In genomic region chr20:16613954-16614353, GRCh38 we compare ENCODE assay signal across 19 cellular contexts. TPM values are rescaled to one million over a fixed set of nuclear protein-coding genes. Genes with fewer than 3 reads are reported as not detected.
DNase-seq lines count a peak whose midpoint lies in the region; ATAC-seq, FAIRE-seq and TF ChIP-seq lines count a peak whose summit lies in the region.
"Had no signal": no experiment of that assay in that cellular context is flagged by ENCODE, and none has a peak within 500 bp of the region (broad histone marks: within the 10 kb centered on the region; RNA-seq: fewer than 3 reads in every experiment).

No MANE protein-coding gene starts in this region.

- no peak for DNase-seq in HepG2 (ENCODE audit: low spot score)
- no peak for DNase-seq in right lobe of liver
- DNase-seq in cardiac fibroblast (ENCODE audit: low read depth in 2 of 2) = peak; percentile 9 to 64
- no peak for DNase-seq in OCI-LY7 (ENCODE audit: low spot score)
- DNase-seq in NCI-H1417 (lab: John Stamatoyannopoulos, UW) = no peak
- DNase-seq: 8988T; CD8-positive, alpha-beta memory T cell; COR-L47; DMS 273 treated with DMSO at 0.1 percent for 48 hours; DMS53; DND-41; EL; GM23248 had no signal

- H3K27ac ChIP-seq in HepG2 (ENCODE audit: extremely low read length, insufficient read depth, low read length) (no peak overlapping the region), right lobe of liver (no peak overlapping the region), OCI-LY7 (ENCODE audit: low read depth, low read length, poor library complexity, severe bottlenecking) (no peak overlapping the region)
- H3K27ac ChIP-seq: BLaER1 treated with 17β-estradiol and CSF1 and Interleukin-3, amounts not matched to agents 10 nM and 100 nM; GM23248 had no signal

- H3K4me1 Mint-ChIP-seq in nephron = peaks cover 49% of the 10 kb centered on the region
- H3K4me1 Mint-ChIP-seq: CD8-positive, alpha-beta memory T cell had no signal

- H3K9me3 Mint-ChIP-seq in nephron = peaks cover 13% of the 10 kb centered on the region

- H3K4me2 ChIP-seq in HepG2 (ENCODE audit: low read depth, low read length) (no peak overlapping the region), OCI-LY7 (ENCODE audit: low read length) (no peak overlapping the region)

- CTCF ChIA-PET in HepG2 (lab: Yijun Ruan, JAX; ENCODE audit: low intra/inter-chr PET ratio, low total read pairs) = no interaction called here
- CTCF ChIA-PET in OCI-LY7 (lab: Charles Lee; ENCODE audit: unreplicated experiment) = no interaction called here

- TF ChIP-seq EP300 in HepG2 (IDR thresholded peaks at IDR 0.05; ENCODE audit: low read depth in 2 of 2, low read length in 2 of 2) (no peak), HepG2 (CRISPR knock-in tag; IDR thresholded peaks at IDR 0.05; ENCODE audit: borderline replicate concordance) (no peak)

- peaks cover 4% of the 10 kb centered on the region for H3K36me3 Mint-ChIP-seq in nephron (ENCODE audit: low read depth)
- H3K36me3 Mint-ChIP-seq: CD8-positive, alpha-beta memory T cell had no signal

- no peak for TF ChIP-seq CTCF in HepG2 (CRISPR knock-in tag; IDR thresholded peaks at IDR 0.05)
- TF ChIP-seq CTCF in right lobe of liver (IDR thresholded peaks at IDR 0.05) = no peak
- TF ChIP-seq CTCF in cardiac fibroblast (IDR thresholded peaks at IDR 0.05; ENCODE audit: low read depth, low read length) = no peak
- TF ChIP-seq CTCF in nephron (IDR thresholded peaks at IDR 0.05; ENCODE audit: unreplicated experiment in 3 of 3) = no peak
- no peak for TF ChIP-seq CTCF in OCI-LY7 (conservative IDR thresholded peaks at IDR 0.05; ENCODE audit: low read length)

- no peaks in the 10 kb centered on the region for H3K9me2 ChIP-seq in OCI-LY7 (ENCODE audit: insufficient read depth, low read length)

- intact Hi-C loops in HepG2 (cut with micrococcal nuclease; ENCODE audit: unreplicated experiment) = no loop called here
- intact Hi-C loops in right lobe of liver (cut with DNase I) = no loop called here
- intact Hi-C loops in OCI-LY7 (cut with micrococcal nuclease; ENCODE audit: unreplicated experiment) = no loop called here

- in situ Hi-C loops in HepG2 (cut with HindIII; ENCODE audit: extremely low pct_ligation_motif_present, low pct_unique_long_range_greater_than_20kb) = no loop called here

- no peak for ATAC-seq in HepG2
- no peak for ATAC-seq in right lobe of liver
- ATAC-seq in HG02588 (IDR thresholded peaks at IDR 0.05; ENCODE audit: unreplicated experiment) = no peak

- WGBS in HepG2 (ENCODE audit: low lambda C conversion rate) = 15% methylated on average over 6 of the region's 6 CpGs
- WGBS in right lobe of liver (ENCODE audit: insufficient coverage, low coverage, low lambda C conversion rate, missing lambda C conversion rate) = 66% methylated on average over 6 of the region's 6 CpGs

- POLR2A ChIA-PET in HepG2 (lab: Yijun Ruan, JAX) = no interaction called here
- POLR2A ChIA-PET in OCI-LY7 (lab: Charles Lee) = interaction anchor here (0.6 kb wide), 1 partner anchor 954 kb away, joined by 3 read pairs; no protein-coding TSS in a partner anchor

- H2AFZ ChIP-seq in HepG2 (ENCODE audit: low read length) (no peak overlapping the region), OCI-LY7 (ENCODE audit: low read length) (no peak overlapping the region)
- H2AFZ ChIP-seq: GM23248 had no signal

- TF ChIP-seq POLR2A in HepG2 (IDR thresholded peaks at IDR 0.05; ENCODE audit: insufficient read depth in 1 of 2, low read depth in 2 of 2, low read length in 2 of 2) (no peak), right lobe of liver (IDR thresholded peaks at IDR 0.05) (no peak)

- no peak for FAIRE-seq in HepG2 (lab: Jason Lieb, UNC)
- FAIRE-seq: GM12892, GM18507 had no signal

- peak overlapping the region in 2 of 3 experiments; percentile 86 to 96 for H3K27ac Mint-ChIP-seq in nephron
- H3K27ac Mint-ChIP-seq: CD8-positive, alpha-beta memory T cell had no signal

- H3K4me1 ChIP-seq in HepG2 (ENCODE audit: insufficient read depth, low read length) (no peaks in the 10 kb centered on the region), right lobe of liver (no peaks in the 10 kb centered on the region), OCI-LY7 (ENCODE audit: insufficient read depth, low read length, poor library complexity, severe bottlenecking) (no peaks in the 10 kb centered on the region)
- H3K4me1 ChIP-seq: HAP-1 had no signal

- no peak overlapping the region for H3K4me3 ChIP-seq in HepG2 (replicated peaks in 1 of 3; ENCODE audit: insufficient read depth in 1 of 3, low read depth in 2 of 3, low read length in 3 of 3)
- H3K4me3 ChIP-seq in right lobe of liver = no peak overlapping the region
- H3K4me3 ChIP-seq in cardiac fibroblast (replicated peaks in 1 of 2; ENCODE audit: low read depth in 2 of 2, low read length in 2 of 2) = no peak overlapping the region
- no peak overlapping the region for H3K4me3 ChIP-seq in OCI-LY7 (ENCODE audit: low read depth, low read length, poor library complexity, severe bottlenecking)
- H3K4me3 ChIP-seq: BLaER1 treated with 17β-estradiol and CSF1 and Interleukin-3, amounts not matched to agents 10 nM and 100 nM; GM23248; HAP-1 had no signal

- peaks cover 3 to 8% of the 10 kb centered on the region in 2 experiments; a peak in 3 of 5 replicates for H3K27me3 ChIP-seq in HepG2 (ENCODE audit: control insufficient read depth in 1 of 2, insufficient read depth in 2 of 2, low read length in 2 of 2)
- H3K27me3 ChIP-seq in right lobe of liver = no peaks in the 10 kb centered on the region
- H3K27me3 ChIP-seq: BLaER1 treated with 17β-estradiol and CSF1 and Interleukin-3, amounts not matched to agents 10 nM and 100 nM had no signal

- no peaks in the 10 kb centered on the region for H3K79me2 ChIP-seq in HepG2 (ENCODE audit: insufficient read depth, low read length)
- H3K79me2 ChIP-seq in OCI-LY7 (ENCODE audit: insufficient read depth, low read depth, low read length) = no peaks in the 10 kb centered on the region

- no peak for TF ChIP-seq RAD21 in HepG2 (CRISPR knock-in tag; IDR thresholded peaks at IDR 0.05)

- H3K36me3 ChIP-seq in HepG2 (replicated peaks in 1 of 2; ENCODE audit: control insufficient read depth in 1 of 2, insufficient read depth in 2 of 2, low read length in 2 of 2) (no peaks in the 10 kb centered on the region), right lobe of liver (no peaks in the 10 kb centered on the region), OCI-LY7 (ENCODE audit: insufficient read depth, low read length) (no peaks in the 10 kb centered on the region)
- H3K36me3 ChIP-seq: BLaER1 treated with 17β-estradiol and CSF1 and Interleukin-3, amounts not matched to agents 10 nM and 100 nM; HAP-1 had no signal

- BruUV-seq in HepG2 (replicated peaks; lab: Mats Ljungman, UMichigan) (no TSS peak), OCI-LY7 (replicated peaks; lab: Mats Ljungman, UMichigan) (no TSS peak)

- no peaks in the 10 kb centered on the region for H3K27me3 Mint-ChIP-seq in nephron (ENCODE audit: low read depth)

- H3K9me3 ChIP-seq in HepG2 (ENCODE audit: low read length) (no peaks in the 10 kb centered on the region), right lobe of liver (no peaks in the 10 kb centered on the region), OCI-LY7 (ENCODE audit: low read length) (no peaks in the 10 kb centered on the region)
- H3K9me3 ChIP-seq: HAP-1 had no signal

- H4K20me1 ChIP-seq in HepG2 (ENCODE audit: insufficient read depth, low read length) (no peaks in the 10 kb centered on the region), OCI-LY7 (ENCODE audit: insufficient read depth, low read length) (no peaks in the 10 kb centered on the region)
- H4K20me1 ChIP-seq: BLaER1 treated with 17β-estradiol and CSF1 and Interleukin-3, amounts not matched to agents 10 nM and 100 nM had no signal

- H3K4me3 Mint-ChIP-seq in nephron = no peak overlapping the region
- H3K4me3 Mint-ChIP-seq: CD8-positive, alpha-beta memory T cell had no signal

- no peak overlapping the region for H3K9ac ChIP-seq in HepG2 (ENCODE audit: insufficient read depth, low read depth, low read length)
- H3K9ac ChIP-seq: BLaER1 treated with 17β-estradiol and CSF1 and Interleukin-3, amounts not matched to agents 10 nM and 100 nM; GM23248 had no signal

TF ChIP-seq in HepG2, 621 proteins besides CTCF, POLR2A, EP300 and RAD21 (continues in another document):
- TF ChIP-seq CREB1 (IDR thresholded peaks at IDR 0.05) = peak; percentile 62
- no peak for TF ChIP-seq CREB1 (CRISPR knock-in tag; IDR thresholded peaks at IDR 0.05)

RNA-seq across cellular contexts. Expression of gene KIF16B, which starts 40.7 kb away (rescaled TPM):
- total RNA-seq in HepG2 (2016; rRNA removed; fragmentation: Illumina TruSeq; extraction: Trizol) (18.0 and 23.3 TPM in 2 replicates), right lobe of liver (10 to 100 TPM in 5 of 6 experiments, 1 to 10 TPM in 1; 8.4 to 15.9 (median 11.7) TPM), OCI-LY7 (2022) (11.2 and 11.8 TPM in 2 replicates)
- 9.2 and 11.4 TPM in 2 replicates for total RNA-seq in HepG2 (2016; cell fraction: cytosol; rRNA removed; fragmentation: Illumina TruSeq; extraction: Trizol; ENCODE audit: low read depth)
- total RNA-seq in HepG2 (2016; cell fraction: insoluble cytoplasmic fraction; rRNA removed; fragmentation: Illumina TruSeq; extraction: Trizol) = 17.5 and 21.2 TPM in 2 replicates
- total RNA-seq in HepG2 (2016; cell fraction: membrane; rRNA removed; fragmentation: Illumina TruSeq; extraction: Trizol) = 11.3 and 16.2 TPM in 2 replicates
- total RNA-seq in HepG2 (2016; cell fraction: nucleus; rRNA removed; fragmentation: Illumina TruSeq; extraction: Trizol) = 24.2 TPM in 2 replicates
- polyA plus RNA-seq in HepG2 (2011; rRNA removed) = 6.2 and 6.9 TPM in 2 replicates
- 5.1 and 7.1 TPM in 2 replicates for polyA plus RNA-seq in HepG2 (2011; cell fraction: cytosol; rRNA removed)
- polyA plus RNA-seq in HepG2 (2011; cell fraction: nucleus; rRNA removed) = 7.2 and 8.6 TPM in 2 replicates
- 6.4 and 7.5 TPM in 2 replicates for polyA plus RNA-seq in HepG2 (2012)
- polyA plus RNA-seq in HepG2 (2016; cell fraction: cytosol; fragmentation: Illumina TruSeq; extraction: Trizol; ENCODE audit: low read depth) = 0.37 and 0.47 TPM in 2 replicates
- polyA plus RNA-seq in HepG2 (2016; cell fraction: insoluble cytoplasmic fraction; fragmentation: Illumina TruSeq; extraction: Trizol; ENCODE audit: low read depth) = 19.2 and 19.4 TPM in 2 replicates
- polyA plus RNA-seq in HepG2 (2016; cell fraction: membrane; fragmentation: Illumina TruSeq; extraction: Trizol; ENCODE audit: low read depth) = 1.4 TPM in 2 replicates
- 11.5 and 13.4 TPM in 2 replicates for polyA plus RNA-seq in HepG2 (2016; cell fraction: nucleus; fragmentation: Illumina TruSeq; extraction: Trizol; ENCODE audit: insufficient read depth, low read depth)
- 2.9 and 11.2 TPM in 2 replicates for polyA minus RNA-seq in HepG2 (2011; rRNA and poly(A)+ RNA removed; ENCODE audit: low replicate concordance)
- polyA minus RNA-seq in HepG2 (2011; cell fraction: cytosol; rRNA and poly(A)+ RNA removed) = 8.8 and 11.3 TPM in 2 replicates
- polyA minus RNA-seq in HepG2 (2011; cell fraction: nucleus; rRNA and poly(A)+ RNA removed) = 33.9 and 35.4 TPM in 2 replicates
- total RNA-seq in OCI-LY7 (2014; rRNA removed; shearing (Covaris generic)) = 6.2 and 8.6 TPM in 2 replicates

Comparison
In these comparisons a context has a peak if more than half of its experiments do, and no peak if none do; other contexts are left out.
1. DNase-seq: peak in cardiac fibroblast (2 of 2); none in HepG2 (single experiment), right lobe of liver (0 of 3), OCI-LY7 (single experiment) and NCI-H1417 (0 of 3).